In genomic region chr3:109640146-109640652, GRCh38 we compare ENCODE assay signal across 13 cellular contexts.
"Had no signal": no experiment of that assay in that cellular context is flagged by ENCODE, and none has a peak within 500 bp of the region (broad histone marks: within the 10 kb centered on the region; RNA-seq: fewer than 3 reads in every experiment).

No MANE protein-coding gene starts in this region.

- H3K27ac Mint-ChIP-seq: activated CD4-positive, alpha-beta memory T cell treated with anti-CD3 and anti-CD28 coated beads, Interleukin-2, amount 10 ng/mL, durations not matched to agents 7 days and 5 days; activated CD4-positive, alpha-beta T cell treated with anti-CD3 and anti-CD28 coated beads for 36 hours; nephron progenitor cell had no signal

- H3K9me3 Mint-ChIP-seq: activated CD4-positive, alpha-beta memory T cell treated with anti-CD3 and anti-CD28 coated beads, Interleukin-2, amount 10 ng/mL, durations not matched to agents 7 days and 5 days; nephron progenitor cell had no signal

- DNase-seq: activated CD4-positive, alpha-beta memory T cell treated with anti-CD3 and anti-CD28 coated beads, Interleukin-2, amount 10 ng/mL, durations not matched to agents 7 days and 5 days; activated CD4-positive, alpha-beta T cell treated with anti-CD3 and anti-CD28 coated beads for 36 hours; activated CD8-positive, alpha-beta memory T cell treated with anti-CD3 and anti-CD28 coated beads, Interleukin-2, amount 50 U/mL, for 4 hours; kidney; left ventricle myocardium superior; nephron progenitor cell; ovary; small intestine; thyroid gland had no signal

- H3K4me3 ChIP-seq: ascending aorta, gastroesophageal sphincter, ovary, thyroid gland, vagina had no signal

- H3K4me1 Mint-ChIP-seq: activated CD4-positive, alpha-beta memory T cell treated with anti-CD3 and anti-CD28 coated beads, Interleukin-2, amount 10 ng/mL, durations not matched to agents 7 days and 5 days; activated CD4-positive, alpha-beta T cell treated with anti-CD3 and anti-CD28 coated beads for 36 hours had no signal

- FAIRE-seq: colon, kidney, small intestine had no signal

- H3K4me3 Mint-ChIP-seq: activated CD4-positive, alpha-beta memory T cell treated with anti-CD3 and anti-CD28 coated beads, Interleukin-2, amount 10 ng/mL, durations not matched to agents 7 days and 5 days; activated CD4-positive, alpha-beta T cell treated with anti-CD3 and anti-CD28 coated beads for 36 hours; nephron progenitor cell had no signal

- ATAC-seq: activated CD4-positive, alpha-beta T cell treated with anti-CD3 and anti-CD28 coated beads for 36 hours; gastroesophageal sphincter; left ventricle myocardium superior had no signal
